8 cellular contexts compared by ENCODE assay signal in the genomic region with DNA sequence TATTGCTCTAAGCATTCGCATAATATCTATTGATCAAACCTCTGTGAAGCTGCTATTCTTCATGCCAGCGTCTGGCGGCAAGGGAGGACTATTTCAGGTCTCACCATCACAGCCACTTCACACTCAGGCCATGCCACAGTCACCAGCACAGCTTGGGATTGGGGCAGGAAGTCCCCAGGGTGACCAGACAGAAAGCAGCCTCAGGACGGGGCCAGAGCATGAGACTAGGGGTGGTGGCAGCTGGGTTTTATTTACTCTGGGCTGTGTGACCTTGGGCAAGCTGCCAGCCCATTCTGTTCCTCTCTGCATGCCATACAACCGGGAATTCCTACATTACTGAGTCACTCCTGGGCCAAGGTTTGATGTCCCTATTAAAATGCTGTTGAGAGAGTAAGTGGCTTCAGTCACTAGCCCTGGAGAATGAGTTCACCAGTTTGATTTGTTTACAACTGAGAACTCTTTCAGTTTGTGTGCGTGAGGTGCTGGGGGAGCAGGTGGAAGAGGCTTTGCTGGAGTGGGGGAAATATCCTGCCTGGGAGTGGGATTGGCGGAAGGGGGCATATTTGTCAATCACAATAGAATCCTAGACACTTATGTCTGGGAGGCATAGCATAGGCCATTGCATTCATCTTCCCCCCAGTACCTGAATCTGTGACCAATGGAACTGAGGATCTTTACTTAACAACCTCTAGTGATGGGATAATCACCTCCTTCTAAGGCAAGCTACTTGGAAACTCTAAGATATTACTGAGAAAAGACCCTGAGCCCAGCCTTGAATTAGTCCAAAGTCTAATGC.
DNase-seq lines count a peak whose midpoint lies in the region; ATAC-seq, FAIRE-seq and TF ChIP-seq lines count a peak whose summit lies in the region.

No MANE protein-coding gene starts in this region.

- H3K36me3 ChIP-seq in astrocyte (ENCODE audit: insufficient read depth, low read length) (no peaks in the 10 kb centered on the region), OCI-LY7 (ENCODE audit: insufficient read depth, low read length) (no peaks in the 10 kb centered on the region)

- H4K20me1 ChIP-seq in astrocyte (ENCODE audit: insufficient read depth, low read length) (no peaks in the 10 kb centered on the region), OCI-LY7 (ENCODE audit: insufficient read depth, low read length) (no peaks in the 10 kb centered on the region)

- H3K79me2 ChIP-seq in astrocyte (ENCODE audit: insufficient read depth, low read length): no peaks in the 10 kb centered on the region
- H3K79me2 ChIP-seq in OCI-LY7 (ENCODE audit: insufficient read depth, low read depth, low read length): no peaks in the 10 kb centered on the region

- POLR2A ChIA-PET in OCI-LY7 (lab: Charles Lee): no interaction called here
- POLR2A ChIA-PET in activated CD4-positive, alpha-beta T cell treated with anti-CD3 and anti-CD28 coated beads, Interleukin-2, amount 10 ng/mL, durations not matched to agents 7 days and 5 days (lab: Charles Lee): no interaction called here

- peak; percentile 94 for ATAC-seq in left colon

- H3K27me3 Mint-ChIP-seq in Calu3 (ENCODE audit: unreplicated experiment) (no peaks in the 10 kb centered on the region), astrocyte (ENCODE audit: low read depth, unreplicated experiment) (no peaks in the 10 kb centered on the region)
- peaks cover 2% of the 10 kb centered on the region for H3K27me3 Mint-ChIP-seq in activated CD4-positive, alpha-beta T cell treated with anti-CD3 and anti-CD28 coated beads, Interleukin-2, amount 10 ng/mL, durations not matched to agents 7 days and 5 days

- H3K27ac Mint-ChIP-seq in Calu3 (ENCODE audit: unreplicated experiment) (peak overlapping the region; percentile 70), astrocyte (ENCODE audit: unreplicated experiment) (peak overlapping the region; percentile 77)
- H3K27ac Mint-ChIP-seq in activated CD4-positive, alpha-beta T cell treated with anti-CD3 and anti-CD28 coated beads, Interleukin-2, amount 10 ng/mL, durations not matched to agents 7 days and 5 days: no peak overlapping the region

- no peak for TF ChIP-seq CTCF in Calu3 (IDR thresholded peaks at IDR 0.05; ENCODE audit: unreplicated experiment)
- peak; percentile 12; the same call in 1 of the 2 replicates for TF ChIP-seq CTCF in LNCAP (IDR thresholded peaks at IDR 0.05)
- TF ChIP-seq CTCF in astrocyte (IDR thresholded peaks at IDR 0.05; ENCODE audit: insufficient read depth, low read depth, low read length): no peak
- TF ChIP-seq CTCF in OCI-LY7 (conservative IDR thresholded peaks at IDR 0.05; ENCODE audit: low read length): no peak

- CTCF ChIA-PET in Calu3 (lab: Charles Lee): interaction anchor here (0.7 to 2.1 kb wide), 7 partner anchors 10 to 428 kb away, joined by 3 to 10 read pairs (median 4); no protein-coding TSS in a partner anchor
- CTCF ChIA-PET in OCI-LY7 (lab: Charles Lee; ENCODE audit: unreplicated experiment): no interaction called here
- CTCF ChIA-PET in activated CD4-positive, alpha-beta T cell treated with anti-CD3 and anti-CD28 coated beads, Interleukin-2, amount 10 ng/mL, durations not matched to agents 7 days and 5 days (lab: Charles Lee): no interaction called here

- H3K4me3 ChIP-seq in astrocyte (ENCODE audit: insufficient read depth, low read depth, low read length): no peak overlapping the region
- H3K4me3 ChIP-seq in OCI-LY7 (ENCODE audit: low read depth, low read length, poor library complexity, severe bottlenecking): no peak overlapping the region

- H3K27me3 ChIP-seq in astrocyte (ENCODE audit: insufficient read depth, low read length): peaks cover 2% of the 10 kb centered on the region

- H3K9me3 ChIP-seq in astrocyte (ENCODE audit: insufficient read depth, low read depth, low read length) (no peaks in the 10 kb centered on the region), OCI-LY7 (ENCODE audit: low read length) (no peaks in the 10 kb centered on the region)

- H3K9me2 ChIP-seq in OCI-LY7 (ENCODE audit: insufficient read depth, low read length): no peaks in the 10 kb centered on the region

- H3K9me3 Mint-ChIP-seq in Calu3 (ENCODE audit: low read depth, unreplicated experiment) (peaks cover 3% of the 10 kb centered on the region), astrocyte (ENCODE audit: unreplicated experiment) (no peaks in the 10 kb centered on the region)
- no peaks in the 10 kb centered on the region for H3K9me3 Mint-ChIP-seq in activated CD4-positive, alpha-beta T cell treated with anti-CD3 and anti-CD28 coated beads, Interleukin-2, amount 10 ng/mL, durations not matched to agents 7 days and 5 days

- BruUV-seq in Calu3 (replicated peaks; lab: Mats Ljungman, UMichigan) (no TSS peak), OCI-LY7 (replicated peaks; lab: Mats Ljungman, UMichigan) (no TSS peak)

- H3K4me2 ChIP-seq in astrocyte (ENCODE audit: low read length) (peak overlapping the region; percentile 68), OCI-LY7 (ENCODE audit: low read length) (no peak overlapping the region)

- H3K4me1 ChIP-seq in astrocyte (ENCODE audit: insufficient read depth, low read length) (peaks cover 10% of the 10 kb centered on the region), OCI-LY7 (ENCODE audit: insufficient read depth, low read length, poor library complexity, severe bottlenecking) (no peaks in the 10 kb centered on the region)

- H3K27ac ChIP-seq in astrocyte (ENCODE audit: low read depth, low read length) (no peak overlapping the region), OCI-LY7 (ENCODE audit: low read depth, low read length, poor library complexity, severe bottlenecking) (no peak overlapping the region)

- no peaks in the 10 kb centered on the region for H3K36me3 Mint-ChIP-seq in Calu3 (ENCODE audit: insufficient read depth, unreplicated experiment)
- H3K36me3 Mint-ChIP-seq in astrocyte (ENCODE audit: low read depth, unreplicated experiment): no peaks in the 10 kb centered on the region
- H3K36me3 Mint-ChIP-seq in activated CD4-positive, alpha-beta T cell treated with anti-CD3 and anti-CD28 coated beads, Interleukin-2, amount 10 ng/mL, durations not matched to agents 7 days and 5 days (ENCODE audit: low read depth): no peaks in the 10 kb centered on the region

- H3K4me1 Mint-ChIP-seq in Calu3 (ENCODE audit: low read depth, unreplicated experiment) (peaks cover 70% of the 10 kb centered on the region), astrocyte (ENCODE audit: low read depth, unreplicated experiment) (peaks cover 17% of the 10 kb centered on the region)
- H3K4me1 Mint-ChIP-seq in activated CD4-positive, alpha-beta T cell treated with anti-CD3 and anti-CD28 coated beads, Interleukin-2, amount 10 ng/mL, durations not matched to agents 7 days and 5 days: no peaks in the 10 kb centered on the region

- H3K4me3 Mint-ChIP-seq in Calu3 (ENCODE audit: low read depth, unreplicated experiment): peak overlapping the region; percentile 31
- H3K4me3 Mint-ChIP-seq in astrocyte (ENCODE audit: unreplicated experiment): no peak overlapping the region
- H3K4me3 Mint-ChIP-seq in activated CD4-positive, alpha-beta T cell treated with anti-CD3 and anti-CD28 coated beads, Interleukin-2, amount 10 ng/mL, durations not matched to agents 7 days and 5 days: no peak overlapping the region

- H3K9ac ChIP-seq in astrocyte (ENCODE audit: low read length): no peak overlapping the region

- FAIRE-seq in astrocyte (lab: Jason Lieb, UNC): peak; percentile 66

- DNase-seq in Calu3 (peak; percentile 97), astrocyte (ENCODE audit: low read depth) (peak; percentile 60), left colon (peak; percentile 78 to 88), OCI-LY7 (ENCODE audit: low spot score) (no peak), NCI-H146 treated with DMSO at 0.1 percent for 48 hours (lab: John Stamatoyannopoulos, UW; ENCODE audit: unreplicated experiment) (no peak)
- no peak for DNase-seq in effector CD4-positive, alpha-beta T cell
- DNase-seq in activated CD4-positive, alpha-beta T cell treated with anti-CD3 and anti-CD28 coated beads, Interleukin-2, amount 10 ng/mL, durations not matched to agents 7 days and 5 days: no peak

- H2AFZ ChIP-seq in astrocyte (ENCODE audit: low read depth, low read length) (peak overlapping the region; percentile 12), OCI-LY7 (ENCODE audit: low read length) (no peak overlapping the region)

- intact Hi-C loops in Calu3 (cut with micrococcal nuclease; ENCODE audit: unreplicated experiment) (loop anchor here (1.0 to 2.0 kb wide), 2 partner anchors 74 to 93 kb away; no protein-coding TSS in a partner anchor), left colon (cut with DNase I, micrococcal nuclease) (no loop called here), OCI-LY7 (cut with micrococcal nuclease; ENCODE audit: unreplicated experiment) (no loop called here)

Comparison
In these comparisons a context has a peak if more than half of its experiments do, and no peak if none do; other contexts are left out.
1. DNase-seq: peak in Calu3 (single experiment), astrocyte (single experiment) and left colon (2 of 2); none in OCI-LY7 (single experiment), effector CD4-positive, alpha-beta T cell (single experiment), activated CD4-positive, alpha-beta T cell treated with anti-CD3 and anti-CD28 coated beads, Interleukin-2, amount 10 ng/mL, durations not matched to agents 7 days and 5 days (single experiment) and NCI-H146 treated with DMSO at 0.1 percent for 48 hours (single experiment).